ENCODE assay signal across 29 cellular contexts in genomic region chr17:31673076-31673475, GRCh38.
"Had no signal": no experiment of that assay in that cellular context is flagged by ENCODE, and none has a peak within 500 bp of the region (broad histone marks: within the 10 kb centered on the region; RNA-seq: fewer than 3 reads in every experiment).

No MANE protein-coding gene starts in this region.

- ATAC-seq: activated CD4-positive, CD25-positive, alpha-beta regulatory T cell treated with anti-CD3 and anti-CD28 coated beads, Interleukin-2, amount 50 U/mL, for 24 hours; esophagus mucosa; foreskin keratinocyte; heart left ventricle; mucosa of descending colon; stimulated activated memory B cell treated with anti-CD40 and anti-IgM and Interleukin-4, amounts not matched to agents 10 μg/mL and 1 μg/mL and 100 μg/mL, for 72 hours; stimulated activated naive CD8-positive, alpha-beta T cell treated with anti-CD3 and anti-CD28 coated beads, Interleukin-15, amount 100 ng/mL, for 72 hours; T-helper 17 cell; upper lobe of right lung had no signal

- H3K4me2 ChIP-seq: smooth muscle cell had no signal

- H3K27me3 ChIP-seq: brain microvascular endothelial cell, foreskin keratinocyte, heart left ventricle, ovary had no signal

- H3K36me3 ChIP-seq: brain microvascular endothelial cell, heart left ventricle, left ventricle myocardium inferior, ovary, prostate gland, upper lobe of right lung, WERI-Rb-1 had no signal

- H3K9me3 ChIP-seq: heart left ventricle, left ventricle myocardium inferior, mucosa of descending colon, ovary, prostate gland, upper lobe of right lung had no signal

- H3K4me1 ChIP-seq: heart left ventricle, prostate gland, upper lobe of right lung had no signal

- DNase-seq: activated CD4-positive, alpha-beta T cell treated with anti-CD3 and anti-CD28 coated beads for 48 hours; activated CD4-positive, alpha-beta T cell treated with anti-CD3 and anti-CD28 coated beads, Interleukin-2, amount 50 U/mL, for 48 hours; activated effector memory CD4-positive, alpha-beta T cell treated with Interleukin-2 at 50 U/mL for 16 hours; activated naive CD4-positive, alpha-beta T cell treated with Interleukin-2 at 50 U/mL for 16 hours; brain microvascular endothelial cell; caudate nucleus; foreskin keratinocyte; heart left ventricle; hypothalamus; left ventricle myocardium inferior; mesendoderm; mucosa of descending colon; ovary; stimulated activated CD4-positive, alpha-beta T cell treated with anti-CD3 and anti-CD28 coated beads, Interleukin-1b, Interleukin-23, amount 100 ng/mL, for 48 hours; stimulated activated CD4-positive, alpha-beta T cell treated with anti-CD3 and anti-CD28 coated beads, Interleukin-4, amount 100 ng/mL, for 4 hours; stimulated activated CD8-positive, alpha-beta memory T cell treated with anti-CD3 and anti-CD28 coated beads, Interleukin-4, amount 100 ng/mL, for 48 hours; stimulated activated naive CD8-positive, alpha-beta T cell treated with anti-CD3 and anti-CD28 coated beads, Interleukin-15, amount 100 ng/mL, for 72 hours; substantia nigra; T-helper 17 cell; T1000; upper lobe of right lung; WERI-Rb-1 had no signal

- H3K27ac ChIP-seq: brain microvascular endothelial cell, foreskin keratinocyte, heart left ventricle, left ventricle myocardium inferior, ovary, prostate gland, SK-N-MC, upper lobe of right lung, WERI-Rb-1 had no signal

- H3K4me3 ChIP-seq: heart left ventricle, left ventricle myocardium inferior, lung, mucosa of descending colon, ovary, prostate gland, SK-N-MC, smooth muscle cell, upper lobe of right lung had no signal
